In the genomic region with DNA sequence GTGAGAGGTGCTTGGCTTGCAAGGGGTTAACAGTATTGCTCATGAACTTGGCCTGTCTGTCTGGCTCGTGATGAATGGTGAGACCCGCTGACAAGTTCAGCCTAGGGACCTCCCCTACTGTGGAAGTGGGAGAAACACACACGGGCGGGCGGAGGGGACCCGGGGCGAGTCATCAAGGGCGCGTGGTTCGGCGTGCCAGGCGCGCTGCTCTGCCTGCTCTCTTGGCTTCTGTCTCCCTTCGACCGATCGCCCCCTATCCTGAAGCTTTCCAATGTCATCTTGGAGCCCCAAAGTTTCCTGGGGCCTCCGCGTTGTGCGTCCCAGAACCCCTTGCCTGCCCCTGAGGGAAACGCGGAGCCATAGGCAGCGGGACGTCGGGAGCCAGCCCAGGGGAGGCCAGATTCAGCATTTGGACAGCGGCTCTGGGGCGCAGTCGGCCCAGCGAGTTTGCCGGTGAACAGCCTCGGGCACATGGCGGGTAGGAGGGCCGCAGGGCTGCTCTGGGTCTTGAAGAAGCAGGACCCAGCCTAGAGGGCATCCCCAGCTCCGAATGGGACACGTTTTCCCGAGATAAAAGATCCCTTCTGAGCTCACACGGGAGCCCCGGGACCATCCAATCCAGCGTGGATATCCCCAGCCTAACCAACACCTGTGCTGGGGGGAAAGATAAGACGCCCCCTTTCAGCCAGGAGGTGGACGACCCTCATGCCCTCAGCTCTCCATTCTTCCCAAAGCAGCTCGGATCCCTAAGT, we compare ENCODE assay signal across 1 cellular context.
TF ChIP-seq lines count a peak whose summit lies in the region.

No MANE protein-coding gene starts in this region.

TF ChIP-seq in GM23338, 12 proteins besides CTCF, POLR2A, EP300 and RAD21 (continued from another document):
- TF ChIP-seq, protein P1, sequence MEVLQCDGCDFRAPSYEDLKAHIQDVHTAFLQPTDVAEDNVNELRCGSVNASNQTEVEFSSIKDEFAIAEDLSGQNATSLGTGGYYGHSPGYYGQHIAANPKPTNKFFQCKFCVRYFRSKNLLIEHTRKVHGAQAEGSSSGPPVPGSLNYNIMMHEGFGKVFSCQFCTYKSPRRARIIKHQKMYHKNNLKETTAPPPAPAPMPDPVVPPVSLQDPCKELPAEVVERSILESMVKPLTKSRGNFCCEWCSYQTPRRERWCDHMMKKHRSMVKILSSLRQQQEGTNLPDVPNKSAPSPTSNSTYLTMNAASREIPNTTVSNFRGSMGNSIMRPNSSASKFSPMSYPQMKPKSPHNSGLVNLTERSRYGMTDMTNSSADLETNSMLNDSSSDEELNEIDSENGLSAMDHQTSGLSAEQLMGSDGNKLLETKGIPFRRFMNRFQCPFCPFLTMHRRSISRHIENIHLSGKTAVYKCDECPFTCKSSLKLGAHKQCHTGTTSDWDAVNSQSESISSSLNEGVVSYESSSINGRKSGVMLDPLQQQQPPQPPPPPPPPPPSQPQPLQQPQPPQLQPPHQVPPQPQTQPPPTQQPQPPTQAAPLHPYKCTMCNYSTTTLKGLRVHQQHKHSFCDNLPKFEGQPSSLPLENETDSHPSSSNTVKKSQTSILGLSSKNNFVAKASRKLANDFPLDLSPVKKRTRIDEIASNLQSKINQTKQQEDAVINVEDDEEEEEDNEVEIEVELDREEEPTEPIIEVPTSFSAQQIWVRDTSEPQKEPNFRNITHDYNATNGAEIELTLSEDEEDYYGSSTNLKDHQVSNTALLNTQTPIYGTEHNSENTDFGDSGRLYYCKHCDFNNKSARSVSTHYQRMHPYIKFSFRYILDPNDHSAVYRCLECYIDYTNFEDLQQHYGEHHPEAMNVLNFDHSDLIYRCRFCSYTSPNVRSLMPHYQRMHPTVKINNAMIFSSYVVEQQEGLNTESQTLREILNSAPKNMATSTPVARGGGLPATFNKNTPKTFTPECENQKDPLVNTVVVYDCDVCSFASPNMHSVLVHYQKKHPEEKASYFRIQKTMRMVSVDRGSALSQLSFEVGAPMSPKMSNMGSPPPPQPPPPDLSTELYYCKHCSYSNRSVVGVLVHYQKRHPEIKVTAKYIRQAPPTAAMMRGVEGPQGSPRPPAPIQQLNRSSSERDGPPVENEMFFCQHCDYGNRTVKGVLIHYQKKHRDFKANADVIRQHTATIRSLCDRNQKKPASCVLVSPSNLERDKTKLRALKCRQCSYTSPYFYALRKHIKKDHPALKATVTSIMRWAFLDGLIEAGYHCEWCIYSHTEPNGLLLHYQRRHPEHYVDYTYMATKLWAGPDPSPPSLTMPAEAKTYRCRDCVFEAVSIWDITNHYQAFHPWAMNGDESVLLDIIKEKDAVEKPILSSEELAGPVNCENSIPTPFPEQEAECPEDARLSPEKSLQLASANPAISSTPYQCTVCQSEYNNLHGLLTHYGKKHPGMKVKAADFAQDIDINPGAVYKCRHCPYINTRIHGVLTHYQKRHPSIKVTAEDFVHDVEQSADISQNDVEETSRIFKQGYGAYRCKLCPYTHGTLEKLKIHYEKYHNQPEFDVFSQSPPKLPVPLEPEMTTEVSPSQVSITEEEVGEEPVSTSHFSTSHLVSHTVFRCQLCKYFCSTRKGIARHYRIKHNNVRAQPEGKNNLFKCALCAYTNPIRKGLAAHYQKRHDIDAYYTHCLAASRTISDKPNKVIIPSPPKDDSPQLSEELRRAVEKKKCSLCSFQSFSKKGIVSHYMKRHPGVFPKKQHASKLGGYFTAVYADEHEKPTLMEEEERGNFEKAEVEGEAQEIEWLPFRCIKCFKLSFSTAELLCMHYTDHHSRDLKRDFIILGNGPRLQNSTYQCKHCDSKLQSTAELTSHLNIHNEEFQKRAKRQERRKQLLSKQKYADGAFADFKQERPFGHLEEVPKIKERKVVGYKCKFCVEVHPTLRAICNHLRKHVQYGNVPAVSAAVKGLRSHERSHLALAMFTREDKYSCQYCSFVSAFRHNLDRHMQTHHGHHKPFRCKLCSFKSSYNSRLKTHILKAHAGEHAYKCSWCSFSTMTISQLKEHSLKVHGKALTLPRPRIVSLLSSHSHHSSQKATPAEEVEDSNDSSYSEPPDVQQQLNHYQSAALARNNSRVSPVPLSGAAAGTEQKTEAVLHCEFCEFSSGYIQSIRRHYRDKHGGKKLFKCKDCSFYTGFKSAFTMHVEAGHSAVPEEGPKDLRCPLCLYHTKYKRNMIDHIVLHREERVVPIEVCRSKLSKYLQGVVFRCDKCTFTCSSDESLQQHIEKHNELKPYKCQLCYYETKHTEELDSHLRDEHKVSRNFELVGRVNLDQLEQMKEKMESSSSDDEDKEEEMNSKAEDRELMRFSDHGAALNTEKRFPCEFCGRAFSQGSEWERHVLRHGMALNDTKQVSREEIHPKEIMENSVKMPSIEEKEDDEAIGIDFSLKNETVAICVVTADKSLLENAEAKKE (CRISPR knock-in tag; IDR thresholded peaks at IDR 0.05): no peak
